1 cellular context compared by ENCODE assay signal in genomic region chrX:46574337-46574940, GRCh38.
A peak's percentile ranks its signal among the peaks of the same experiment; 100 is the strongest.
TF ChIP-seq lines count a peak whose summit lies in the region.

No MANE protein-coding gene starts in this region.

TF ChIP-seq in H1, 55 proteins besides CTCF, POLR2A, EP300 and RAD21 (continued from another document):
- TF ChIP-seq MAX (IDR thresholded peaks at IDR 0.05) (peak; percentile 42), SP2 (IDR thresholded peaks at IDR 0.05; ENCODE audit: low read length) (no peak), BRCA1 (IDR thresholded peaks at IDR 0.05; ENCODE audit: low read depth, low read length) (no peak), KDM4A (IDR thresholded peaks at IDR 0.05; ENCODE audit: low read depth, low read length, severe bottlenecking) (peak; percentile 46)
